Comparison of ENCODE assay signal across 8 cellular contexts in genomic region chr19:12841094-12841493, GRCh38. TPM values are rescaled to one million over a fixed set of nuclear protein-coding genes. Genes with fewer than 3 reads are reported as not detected.
DNase-seq lines count a peak whose midpoint lies in the region; ATAC-seq and TF ChIP-seq lines count a peak whose summit lies in the region.

No MANE protein-coding gene starts in this region.

- H3K36me3 ChIP-seq in skeletal muscle satellite cell (ENCODE audit: insufficient read depth, low read length), result no peaks in the 10 kb centered on the region

- no peaks in the 10 kb centered on the region for H3K9me3 ChIP-seq in skeletal muscle satellite cell (replicated peaks; ENCODE audit: low read length)

- peak; percentile 66 for DNase-seq in activated CD8-positive, alpha-beta memory T cell treated with anti-CD3 and anti-CD28 coated beads for 24 hours
- DNase-seq in activated CD8-positive, alpha-beta memory T cell treated with anti-CD3 and anti-CD28 coated beads, Interleukin-2, amount 50 U/mL, for 4 hours, result no peak
- peak; percentile 13 for DNase-seq in T1000 (lab: John Stamatoyannopoulos, UW)
- peak; percentile 19 for DNase-seq in fibroblast of villous mesenchyme (ENCODE audit: low read depth)

- peaks cover 4% of the 10 kb centered on the region for H3K4me1 ChIP-seq in skeletal muscle satellite cell (ENCODE audit: control insufficient read depth, insufficient read depth, low read length)

- no peak for ATAC-seq in GM21786 (IDR thresholded peaks at IDR 0.05; ENCODE audit: unreplicated experiment)
- ATAC-seq in HG02763 (IDR thresholded peaks at IDR 0.05; ENCODE audit: unreplicated experiment), result no peak
- ATAC-seq in HG02852 (IDR thresholded peaks at IDR 0.05; ENCODE audit: unreplicated experiment), result no peak

- peak overlapping the region; percentile 74 for H3K4me2 ChIP-seq in skeletal muscle satellite cell (ENCODE audit: low read length)

- H3K4me3 ChIP-seq in fibroblast of villous mesenchyme (ENCODE audit: low read depth, low read length) (peak overlapping the region; percentile 45), skeletal muscle satellite cell (ENCODE audit: low read length) (peak overlapping the region; percentile 59)

- H3K9ac ChIP-seq in skeletal muscle satellite cell (ENCODE audit: low read depth, low read length), result no peak overlapping the region

- no peak for TF ChIP-seq CTCF in fibroblast of villous mesenchyme (IDR thresholded peaks at IDR 0.05; ENCODE audit: insufficient read depth, low read depth, low read length)

- peaks cover 78% of the 10 kb centered on the region for H3K27me3 ChIP-seq in skeletal muscle satellite cell (ENCODE audit: control insufficient read depth, insufficient read depth, low read length)

RNA-seq across cellular contexts. Expression of gene MAST1, which starts 2.8 kb away (rescaled TPM):
- under 0.01 TPM in 2 replicates for total RNA-seq in fibroblast of villous mesenchyme
- total RNA-seq in skeletal muscle satellite cell (2012; rRNA removed), result 0.22 TPM in 1 of 2 replicates, not detected in the other

RNA-seq across cellular contexts. Expression of gene RTBDN, which starts 6.7 kb away (rescaled TPM):
- not detected in 2 replicates for total RNA-seq in fibroblast of villous mesenchyme
- total RNA-seq in skeletal muscle satellite cell (2012; rRNA removed), result not detected in 2 replicates

RNA-seq across cellular contexts. Expression of gene RNASEH2A, which starts 34.7 kb away (rescaled TPM):
- total RNA-seq in fibroblast of villous mesenchyme, result 20.0 and 22.9 TPM in 2 replicates
- 25.6 and 28.4 TPM in 2 replicates for total RNA-seq in skeletal muscle satellite cell (2012; rRNA removed)

RNA-seq across cellular contexts. Expression of gene THSD8, which starts 39.2 kb away (rescaled TPM):
- total RNA-seq in fibroblast of villous mesenchyme, result not detected in 2 replicates
- total RNA-seq in skeletal muscle satellite cell (2012; rRNA removed), result not detected in 2 replicates

RNA-seq across cellular contexts. Expression of gene PRDX2, which starts 39.5 kb away (rescaled TPM):
- 222 and 230 TPM in 2 replicates for total RNA-seq in fibroblast of villous mesenchyme
- 112 and 139 TPM in 2 replicates for total RNA-seq in skeletal muscle satellite cell (2012; rRNA removed)
